ENCODE assay signal across 1 cellular context in the genomic region with DNA sequence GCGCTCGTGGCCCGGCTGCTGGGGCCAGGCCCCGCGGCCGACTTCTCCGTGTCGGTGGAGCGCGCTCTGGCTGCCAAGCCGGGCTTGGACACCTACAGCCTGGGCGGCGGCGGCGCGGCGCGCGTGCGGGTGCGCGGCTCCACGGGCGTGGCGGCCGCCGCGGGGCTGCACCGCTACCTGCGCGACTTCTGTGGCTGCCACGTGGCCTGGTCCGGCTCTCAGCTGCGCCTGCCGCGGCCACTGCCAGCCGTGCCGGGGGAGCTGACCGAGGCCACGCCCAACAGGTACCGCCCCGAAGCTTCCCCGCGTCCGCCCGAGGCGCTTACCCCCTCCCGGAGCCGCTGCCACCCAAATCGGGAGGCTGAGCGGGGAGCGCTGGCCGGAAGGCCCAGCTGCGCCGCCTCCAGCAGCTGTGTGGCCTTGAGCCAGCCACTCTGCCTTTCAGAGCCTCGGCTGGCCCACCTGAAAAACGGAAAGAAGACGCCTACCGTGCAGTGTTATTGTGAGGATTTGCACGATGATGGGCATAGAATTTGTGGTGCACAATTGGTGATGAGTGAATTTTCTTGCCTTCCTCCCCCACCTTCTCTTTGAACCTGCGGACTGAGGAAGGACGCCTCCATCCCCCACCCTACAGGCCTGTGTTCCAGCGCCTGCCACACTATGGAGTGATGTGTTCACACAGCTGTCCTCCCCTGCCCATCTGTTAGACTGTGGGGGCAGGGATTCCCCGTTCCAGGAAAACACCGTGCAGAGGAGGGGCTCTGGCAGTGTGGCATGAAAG.
TF ChIP-seq lines count a peak whose summit lies in the region.

No MANE protein-coding gene starts in this region.

TF ChIP-seq in HepG2, 621 proteins besides CTCF, POLR2A, EP300 and RAD21 (continued from another document and continues in another):
- TF ChIP-seq, protein P1, sequence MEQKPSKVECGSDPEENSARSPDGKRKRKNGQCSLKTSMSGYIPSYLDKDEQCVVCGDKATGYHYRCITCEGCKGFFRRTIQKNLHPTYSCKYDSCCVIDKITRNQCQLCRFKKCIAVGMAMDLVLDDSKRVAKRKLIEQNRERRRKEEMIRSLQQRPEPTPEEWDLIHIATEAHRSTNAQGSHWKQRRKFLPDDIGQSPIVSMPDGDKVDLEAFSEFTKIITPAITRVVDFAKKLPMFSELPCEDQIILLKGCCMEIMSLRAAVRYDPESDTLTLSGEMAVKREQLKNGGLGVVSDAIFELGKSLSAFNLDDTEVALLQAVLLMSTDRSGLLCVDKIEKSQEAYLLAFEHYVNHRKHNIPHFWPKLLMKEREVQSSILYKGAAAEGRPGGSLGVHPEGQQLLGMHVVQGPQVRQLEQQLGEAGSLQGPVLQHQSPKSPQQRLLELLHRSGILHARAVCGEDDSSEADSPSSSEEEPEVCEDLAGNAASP (CRISPR knock-in tag; IDR thresholded peaks at IDR 0.05; ENCODE audit: borderline replicate concordance): peak; percentile 72
- TF ChIP-seq ZNF644 (CRISPR knock-in tag; IDR thresholded peaks at IDR 0.05; ENCODE audit: low read depth) (0 out of 2 replicates have a peak, but pooled peaks have one; percentile 33), BORCS8-MEF2B (CRISPR knock-in tag; IDR thresholded peaks at IDR 0.05) (peak; percentile 77), ZNF260 (CRISPR knock-in tag; IDR thresholded peaks at IDR 0.05; ENCODE audit: borderline replicate concordance, low read depth) (no peak), PCBP2 (optimal IDR thresholded peaks at IDR 0.05; ENCODE audit: low read depth, low read length, poor library complexity, severe bottlenecking) (no peak), PLRG1 (conservative IDR thresholded peaks at IDR 0.05) (no peak), RELA (CRISPR knock-in tag; IDR thresholded peaks at IDR 0.05) (peak; percentile 87; the same call in 1 of the 2 replicates), ZNF713 (CRISPR knock-in tag; IDR thresholded peaks at IDR 0.05) (0 out of 2 replicates have a peak, but pooled peaks have one; percentile 54), KDM5B (CRISPR knock-in tag; IDR thresholded peaks at IDR 0.05; ENCODE audit: borderline replicate concordance) (0 out of 2 replicates have a peak, but pooled peaks have one; percentile 40), GTF3A (CRISPR knock-in tag; conservative IDR thresholded peaks at IDR 0.05) (no peak), ZZZ3 (CRISPR knock-in tag; IDR thresholded peaks at IDR 0.05; ENCODE audit: borderline replicate concordance) (peak; percentile 72), EEA1 (CRISPR knock-in tag; IDR thresholded peaks at IDR 0.05; ENCODE audit: borderline replicate concordance) (no peak), ZNF652 (CRISPR knock-in tag; IDR thresholded peaks at IDR 0.05; ENCODE audit: borderline replicate concordance, low read depth) (no peak), ZNF839 (CRISPR knock-in tag; IDR thresholded peaks at IDR 0.05; ENCODE audit: borderline replicate concordance) (0 out of 2 replicates have a peak, but pooled peaks have one; percentile 24), ZNF430 (CRISPR knock-in tag; IDR thresholded peaks at IDR 0.05) (peak; percentile 3; the same call in 1 of the 2 replicates), ARNT2 (CRISPR knock-in tag; IDR thresholded peaks at IDR 0.05; ENCODE audit: low read depth) (no peak), RFXAP (CRISPR knock-in tag; IDR thresholded peaks at IDR 0.05; ENCODE audit: borderline replicate concordance) (no peak; the same call in 1 of the 2 replicates), SP140L (CRISPR knock-in tag; IDR thresholded peaks at IDR 0.05; ENCODE audit: borderline replicate concordance) (0 out of 2 replicates have a peak, but pooled peaks have one; percentile 87), ELF3 (CRISPR knock-in tag; IDR thresholded peaks at IDR 0.05) (peak; percentile 81), ZBTB38 (CRISPR knock-in tag; IDR thresholded peaks at IDR 0.05) (peak; percentile 76), ZNF510 (CRISPR knock-in tag; IDR thresholded peaks at IDR 0.05; ENCODE audit: low read depth) (no peak), RAD51 (IDR thresholded peaks at IDR 0.05; ENCODE audit: borderline replicate concordance) (no peak), ZNF569 (CRISPR knock-in tag; IDR thresholded peaks at IDR 0.05; ENCODE audit: borderline replicate concordance) (no peak), ZKSCAN8 (CRISPR knock-in tag; IDR thresholded peaks at IDR 0.05; ENCODE audit: borderline replicate concordance) (0 out of 2 replicates have a peak, but pooled peaks have one; percentile 71), ADNP (CRISPR knock-in tag; IDR thresholded peaks at IDR 0.05) (no peak), AGO1 (IDR thresholded peaks at IDR 0.05; ENCODE audit: low read depth, low read length, poor library complexity, severe bottlenecking) (peak; percentile 20), SSRP1 (CRISPR knock-in tag; IDR thresholded peaks at IDR 0.05) (no peak; the same call in 1 of the 2 replicates), TSC22D2 (CRISPR knock-in tag; IDR thresholded peaks at IDR 0.05; ENCODE audit: borderline replicate concordance) (peak; percentile 90; the same call in 1 of the 2 replicates), ZNF589 (CRISPR knock-in tag; conservative IDR thresholded peaks at IDR 0.05) (peak; percentile 59; the same call in 1 of the 2 replicates), SP2 (CRISPR knock-in tag; IDR thresholded peaks at IDR 0.05) (no peak), ZNF543 (CRISPR knock-in tag; IDR thresholded peaks at IDR 0.05) (no peak), NAIF1 (CRISPR knock-in tag; IDR thresholded peaks at IDR 0.05; ENCODE audit: borderline replicate concordance) (no peak), SNRNP70 (IDR thresholded peaks at IDR 0.05; ENCODE audit: low read depth, low read length) (no peak), KAT7 (CRISPR knock-in tag; IDR thresholded peaks at IDR 0.05; ENCODE audit: borderline replicate concordance) (peak; percentile 22; the same call in 1 of the 2 replicates), KDM1A (CRISPR knock-in tag; IDR thresholded peaks at IDR 0.05) (0 out of 2 replicates have a peak, but pooled peaks have one; percentile 5), KLF11 (CRISPR knock-in tag; IDR thresholded peaks at IDR 0.05) (peak; percentile 48; the same call in 1 of the 2 replicates), ZFAT (CRISPR knock-in tag; conservative IDR thresholded peaks at IDR 0.05) (no peak), ZNF160 (CRISPR knock-in tag; IDR thresholded peaks at IDR 0.05) (peak; percentile 65), ZNF672 (CRISPR knock-in tag; IDR thresholded peaks at IDR 0.05) (peak; percentile 94; the same call in 1 of the 2 replicates), ZEB1 (IDR thresholded peaks at IDR 0.05; ENCODE audit: insufficient replicate concordance, low read depth) (no peak), ZNF557 (CRISPR knock-in tag; IDR thresholded peaks at IDR 0.05) (peak; percentile 39; the same call in 1 of the 2 replicates), SMAD9 (CRISPR knock-in tag; IDR thresholded peaks at IDR 0.05) (no peak; the same call in 1 of the 2 replicates), HNRNPK (IDR thresholded peaks at IDR 0.05; ENCODE audit: low read depth, low read length, poor library complexity, severe bottlenecking) (peak; percentile 85), ZNF670 (CRISPR knock-in tag; IDR thresholded peaks at IDR 0.05; ENCODE audit: borderline replicate concordance) (no peak), ZBTB42 (CRISPR knock-in tag; IDR thresholded peaks at IDR 0.05) (peak; percentile 95), GATAD2A (CRISPR knock-in tag; IDR thresholded peaks at IDR 0.05) (peak; percentile 80), RARA (CRISPR knock-in tag; IDR thresholded peaks at IDR 0.05) (peak; percentile 66), ZNF878 (CRISPR knock-in tag; IDR thresholded peaks at IDR 0.05) (no peak; the same call in 1 of the 2 replicates), ZNF333 (CRISPR knock-in tag; IDR thresholded peaks at IDR 0.05; ENCODE audit: borderline replicate concordance) (no peak; the same call in 1 of the 2 replicates)
- TF ChIP-seq, protein P2, sequence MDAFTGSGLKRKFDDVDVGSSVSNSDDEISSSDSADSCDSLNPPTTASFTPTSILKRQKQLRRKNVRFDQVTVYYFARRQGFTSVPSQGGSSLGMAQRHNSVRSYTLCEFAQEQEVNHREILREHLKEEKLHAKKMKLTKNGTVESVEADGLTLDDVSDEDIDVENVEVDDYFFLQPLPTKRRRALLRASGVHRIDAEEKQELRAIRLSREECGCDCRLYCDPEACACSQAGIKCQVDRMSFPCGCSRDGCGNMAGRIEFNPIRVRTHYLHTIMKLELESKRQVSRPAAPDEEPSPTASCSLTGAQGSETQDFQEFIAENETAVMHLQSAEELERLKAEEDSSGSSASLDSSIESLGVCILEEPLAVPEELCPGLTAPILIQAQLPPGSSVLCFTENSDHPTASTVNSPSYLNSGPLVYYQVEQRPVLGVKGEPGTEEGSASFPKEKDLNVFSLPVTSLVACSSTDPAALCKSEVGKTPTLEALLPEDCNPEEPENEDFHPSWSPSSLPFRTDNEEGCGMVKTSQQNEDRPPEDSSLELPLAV (CRISPR knock-in tag; conservative IDR thresholded peaks at IDR 0.05; ENCODE audit: low read depth): 0 out of 2 replicates have a peak, but pooled peaks have one; percentile 2
- TF ChIP-seq, protein P3, sequence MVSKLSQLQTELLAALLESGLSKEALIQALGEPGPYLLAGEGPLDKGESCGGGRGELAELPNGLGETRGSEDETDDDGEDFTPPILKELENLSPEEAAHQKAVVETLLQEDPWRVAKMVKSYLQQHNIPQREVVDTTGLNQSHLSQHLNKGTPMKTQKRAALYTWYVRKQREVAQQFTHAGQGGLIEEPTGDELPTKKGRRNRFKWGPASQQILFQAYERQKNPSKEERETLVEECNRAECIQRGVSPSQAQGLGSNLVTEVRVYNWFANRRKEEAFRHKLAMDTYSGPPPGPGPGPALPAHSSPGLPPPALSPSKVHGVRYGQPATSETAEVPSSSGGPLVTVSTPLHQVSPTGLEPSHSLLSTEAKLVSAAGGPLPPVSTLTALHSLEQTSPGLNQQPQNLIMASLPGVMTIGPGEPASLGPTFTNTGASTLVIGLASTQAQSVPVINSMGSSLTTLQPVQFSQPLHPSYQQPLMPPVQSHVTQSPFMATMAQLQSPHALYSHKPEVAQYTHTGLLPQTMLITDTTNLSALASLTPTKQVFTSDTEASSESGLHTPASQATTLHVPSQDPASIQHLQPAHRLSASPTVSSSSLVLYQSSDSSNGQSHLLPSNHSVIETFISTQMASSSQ (IDR thresholded peaks at IDR 0.05; ENCODE audit: low read depth): no peak
- TF ChIP-seq, protein P3 (CRISPR knock-in tag; IDR thresholded peaks at IDR 0.05; ENCODE audit: borderline replicate concordance): peak; percentile 64
- TF ChIP-seq, protein P4, sequence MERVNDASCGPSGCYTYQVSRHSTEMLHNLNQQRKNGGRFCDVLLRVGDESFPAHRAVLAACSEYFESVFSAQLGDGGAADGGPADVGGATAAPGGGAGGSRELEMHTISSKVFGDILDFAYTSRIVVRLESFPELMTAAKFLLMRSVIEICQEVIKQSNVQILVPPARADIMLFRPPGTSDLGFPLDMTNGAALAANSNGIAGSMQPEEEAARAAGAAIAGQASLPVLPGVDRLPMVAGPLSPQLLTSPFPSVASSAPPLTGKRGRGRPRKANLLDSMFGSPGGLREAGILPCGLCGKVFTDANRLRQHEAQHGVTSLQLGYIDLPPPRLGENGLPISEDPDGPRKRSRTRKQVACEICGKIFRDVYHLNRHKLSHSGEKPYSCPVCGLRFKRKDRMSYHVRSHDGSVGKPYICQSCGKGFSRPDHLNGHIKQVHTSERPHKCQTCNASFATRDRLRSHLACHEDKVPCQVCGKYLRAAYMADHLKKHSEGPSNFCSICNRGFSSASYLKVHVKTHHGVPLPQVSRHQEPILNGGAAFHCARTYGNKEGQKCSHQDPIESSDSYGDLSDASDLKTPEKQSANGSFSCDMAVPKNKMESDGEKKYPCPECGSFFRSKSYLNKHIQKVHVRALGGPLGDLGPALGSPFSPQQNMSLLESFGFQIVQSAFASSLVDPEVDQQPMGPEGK (CRISPR knock-in tag; IDR thresholded peaks at IDR 0.05): peak; percentile 95
- TF ChIP-seq, protein P5, sequence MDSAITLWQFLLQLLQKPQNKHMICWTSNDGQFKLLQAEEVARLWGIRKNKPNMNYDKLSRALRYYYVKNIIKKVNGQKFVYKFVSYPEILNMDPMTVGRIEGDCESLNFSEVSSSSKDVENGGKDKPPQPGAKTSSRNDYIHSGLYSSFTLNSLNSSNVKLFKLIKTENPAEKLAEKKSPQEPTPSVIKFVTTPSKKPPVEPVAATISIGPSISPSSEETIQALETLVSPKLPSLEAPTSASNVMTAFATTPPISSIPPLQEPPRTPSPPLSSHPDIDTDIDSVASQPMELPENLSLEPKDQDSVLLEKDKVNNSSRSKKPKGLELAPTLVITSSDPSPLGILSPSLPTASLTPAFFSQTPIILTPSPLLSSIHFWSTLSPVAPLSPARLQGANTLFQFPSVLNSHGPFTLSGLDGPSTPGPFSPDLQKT (CRISPR knock-in tag; IDR thresholded peaks at IDR 0.05; ENCODE audit: borderline replicate concordance): no peak
- TF ChIP-seq, protein P6, sequence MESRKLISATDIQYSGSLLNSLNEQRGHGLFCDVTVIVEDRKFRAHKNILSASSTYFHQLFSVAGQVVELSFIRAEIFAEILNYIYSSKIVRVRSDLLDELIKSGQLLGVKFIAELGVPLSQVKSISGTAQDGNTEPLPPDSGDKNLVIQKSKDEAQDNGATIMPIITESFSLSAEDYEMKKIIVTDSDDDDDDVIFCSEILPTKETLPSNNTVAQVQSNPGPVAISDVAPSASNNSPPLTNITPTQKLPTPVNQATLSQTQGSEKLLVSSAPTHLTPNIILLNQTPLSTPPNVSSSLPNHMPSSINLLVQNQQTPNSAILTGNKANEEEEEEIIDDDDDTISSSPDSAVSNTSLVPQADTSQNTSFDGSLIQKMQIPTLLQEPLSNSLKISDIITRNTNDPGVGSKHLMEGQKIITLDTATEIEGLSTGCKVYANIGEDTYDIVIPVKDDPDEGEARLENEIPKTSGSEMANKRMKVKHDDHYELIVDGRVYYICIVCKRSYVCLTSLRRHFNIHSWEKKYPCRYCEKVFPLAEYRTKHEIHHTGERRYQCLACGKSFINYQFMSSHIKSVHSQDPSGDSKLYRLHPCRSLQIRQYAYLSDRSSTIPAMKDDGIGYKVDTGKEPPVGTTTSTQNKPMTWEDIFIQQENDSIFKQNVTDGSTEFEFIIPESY (CRISPR knock-in tag; IDR thresholded peaks at IDR 0.05): peak; percentile 43; the same call in 1 of the 2 replicates
- TF ChIP-seq, protein P7, sequence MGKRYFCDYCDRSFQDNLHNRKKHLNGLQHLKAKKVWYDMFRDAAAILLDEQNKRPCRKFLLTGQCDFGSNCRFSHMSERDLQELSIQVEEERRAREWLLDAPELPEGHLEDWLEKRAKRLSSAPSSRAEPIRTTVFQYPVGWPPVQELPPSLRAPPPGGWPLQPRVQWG (CRISPR knock-in tag; IDR thresholded peaks at IDR 0.05; ENCODE audit: borderline replicate concordance, low read depth): no peak
